ENCODE assay signal across 1 cellular context in the genomic region with DNA sequence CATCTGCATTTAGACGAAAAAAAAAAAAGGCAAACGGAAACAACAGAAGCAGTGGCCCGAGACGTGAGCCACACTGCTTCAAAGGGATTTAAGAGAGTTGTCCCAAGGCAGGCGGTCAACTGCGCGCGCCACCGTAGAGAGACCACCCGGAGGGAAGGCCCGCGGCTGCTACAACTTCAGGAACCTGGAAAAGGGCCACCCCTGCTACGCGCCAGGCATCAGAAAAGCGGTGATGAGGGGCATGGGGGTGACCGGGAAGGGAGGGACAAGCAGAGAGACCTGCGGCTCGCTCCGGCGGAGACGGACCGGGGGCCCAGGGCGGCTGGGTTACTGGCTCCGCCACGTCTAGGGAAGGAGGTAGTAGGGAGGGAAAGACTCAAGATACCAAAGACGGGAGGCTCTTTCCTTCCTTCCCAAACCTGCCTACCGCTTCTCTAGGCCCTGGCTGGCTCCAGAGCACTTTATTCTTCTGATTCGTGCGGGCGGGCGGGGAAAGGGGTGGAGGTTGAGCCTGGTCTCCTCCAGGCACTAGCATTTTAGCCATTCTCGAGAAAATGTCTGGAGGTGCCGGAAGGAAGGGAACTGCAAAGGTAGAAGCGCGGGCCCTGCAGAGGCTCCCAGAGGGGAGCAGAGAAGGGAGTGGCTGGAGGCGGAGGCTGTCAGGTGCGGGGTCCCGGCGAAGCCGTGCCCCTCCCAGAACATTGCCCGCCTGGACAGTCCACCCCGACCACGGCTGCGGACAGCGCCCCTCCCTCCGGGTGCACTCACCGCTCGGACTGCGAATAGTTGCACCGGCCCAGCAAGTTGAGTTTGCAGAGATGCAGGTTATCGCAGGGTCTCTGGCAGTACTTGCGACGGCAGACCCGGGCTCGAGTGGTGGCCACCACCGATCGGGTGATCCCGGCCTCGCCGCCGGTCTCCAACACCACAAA.
TF ChIP-seq lines count a peak whose summit lies in the region.

No MANE protein-coding gene starts in this region.

TF ChIP-seq in HepG2, 621 proteins besides CTCF, POLR2A, EP300 and RAD21 (continued from another document):
- peak; percentile 16; the same call in 1 of the 2 replicates for TF ChIP-seq ZBTB7B (CRISPR knock-in tag; IDR thresholded peaks at IDR 0.05)
- TF ChIP-seq, protein P1, sequence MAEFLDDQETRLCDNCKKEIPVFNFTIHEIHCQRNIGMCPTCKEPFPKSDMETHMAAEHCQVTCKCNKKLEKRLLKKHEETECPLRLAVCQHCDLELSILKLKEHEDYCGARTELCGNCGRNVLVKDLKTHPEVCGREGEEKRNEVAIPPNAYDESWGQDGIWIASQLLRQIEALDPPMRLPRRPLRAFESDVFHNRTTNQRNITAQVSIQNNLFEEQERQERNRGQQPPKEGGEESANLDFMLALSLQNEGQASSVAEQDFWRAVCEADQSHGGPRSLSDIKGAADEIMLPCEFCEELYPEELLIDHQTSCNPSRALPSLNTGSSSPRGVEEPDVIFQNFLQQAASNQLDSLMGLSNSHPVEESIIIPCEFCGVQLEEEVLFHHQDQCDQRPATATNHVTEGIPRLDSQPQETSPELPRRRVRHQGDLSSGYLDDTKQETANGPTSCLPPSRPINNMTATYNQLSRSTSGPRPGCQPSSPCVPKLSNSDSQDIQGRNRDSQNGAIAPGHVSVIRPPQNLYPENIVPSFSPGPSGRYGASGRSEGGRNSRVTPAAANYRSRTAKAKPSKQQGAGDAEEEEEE (CRISPR knock-in tag; IDR thresholded peaks at IDR 0.05; ENCODE audit: borderline replicate concordance): no peak
- TF ChIP-seq, protein P2, sequence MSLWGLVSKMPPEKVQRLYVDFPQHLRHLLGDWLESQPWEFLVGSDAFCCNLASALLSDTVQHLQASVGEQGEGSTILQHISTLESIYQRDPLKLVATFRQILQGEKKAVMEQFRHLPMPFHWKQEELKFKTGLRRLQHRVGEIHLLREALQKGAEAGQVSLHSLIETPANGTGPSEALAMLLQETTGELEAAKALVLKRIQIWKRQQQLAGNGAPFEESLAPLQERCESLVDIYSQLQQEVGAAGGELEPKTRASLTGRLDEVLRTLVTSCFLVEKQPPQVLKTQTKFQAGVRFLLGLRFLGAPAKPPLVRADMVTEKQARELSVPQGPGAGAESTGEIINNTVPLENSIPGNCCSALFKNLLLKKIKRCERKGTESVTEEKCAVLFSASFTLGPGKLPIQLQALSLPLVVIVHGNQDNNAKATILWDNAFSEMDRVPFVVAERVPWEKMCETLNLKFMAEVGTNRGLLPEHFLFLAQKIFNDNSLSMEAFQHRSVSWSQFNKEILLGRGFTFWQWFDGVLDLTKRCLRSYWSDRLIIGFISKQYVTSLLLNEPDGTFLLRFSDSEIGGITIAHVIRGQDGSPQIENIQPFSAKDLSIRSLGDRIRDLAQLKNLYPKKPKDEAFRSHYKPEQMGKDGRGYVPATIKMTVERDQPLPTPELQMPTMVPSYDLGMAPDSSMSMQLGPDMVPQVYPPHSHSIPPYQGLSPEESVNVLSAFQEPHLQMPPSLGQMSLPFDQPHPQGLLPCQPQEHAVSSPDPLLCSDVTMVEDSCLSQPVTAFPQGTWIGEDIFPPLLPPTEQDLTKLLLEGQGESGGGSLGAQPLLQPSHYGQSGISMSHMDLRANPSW (CRISPR knock-in tag; IDR thresholded peaks at IDR 0.05; ENCODE audit: borderline replicate concordance): 0 out of 2 replicates have a peak, but pooled peaks have one; percentile 9
TF ChIP-seq in HepG2: peak in this region for 39.
